Comparison of ENCODE assay signal across 24 cellular contexts in genomic region chr2:43937269-43937820, GRCh38.
"Had no signal": no experiment of that assay in that cellular context is flagged by ENCODE, and none has a peak within 500 bp of the region (broad histone marks: within the 10 kb centered on the region; RNA-seq: fewer than 3 reads in every experiment).

No MANE protein-coding gene starts in this region.

- H3K4me2 ChIP-seq: neural progenitor cell had no signal

- H3K9ac ChIP-seq: neural progenitor cell had no signal

- H3K36me3 ChIP-seq: breast epithelium had no signal

- H3K4me1 Mint-ChIP-seq: neural progenitor cell; stimulated activated memory B cell treated with anti-CD40 and anti-IgM and Interleukin-4, amounts not matched to agents 10 μg/mL and 1 μg/mL and 100 μg/mL, for 72 hours had no signal

- H3K27me3 ChIP-seq: adrenal gland, breast epithelium, neural progenitor cell, stomach, suprapubic skin, tibial nerve had no signal

- DNase-seq: activated CD4-positive, alpha-beta T cell treated with anti-CD3 and anti-CD28 coated beads for 1 hour; activated CD4-positive, alpha-beta T cell treated with anti-CD3 and anti-CD28 coated beads, Interleukin-2, amount 50 U/mL, for 1 hour; activated CD8-positive, alpha-beta T cell treated with anti-CD3 and anti-CD28 coated beads, Interleukin-2, amount 10 ng/mL, durations not matched to agents 7 days and 5 days; activated gamma-delta T cell treated with Interleukin-2 at 50 U/mL for 16 hours; adrenal gland; kidney; naive thymus-derived CD4-positive, alpha-beta T cell; posterior cingulate gyrus; small intestine; stimulated activated CD4-positive, alpha-beta T cell treated with anti-CD3 and anti-CD28 coated beads, Interleukin-2, amount 100 ng/mL, for 24 hours; stomach; WERI-Rb-1 had no signal

- FAIRE-seq: kidney, small intestine, TTC549 had no signal

- H2AFZ ChIP-seq: neural progenitor cell had no signal

- H3K27ac Mint-ChIP-seq: activated CD8-positive, alpha-beta T cell treated with anti-CD3 and anti-CD28 coated beads, Interleukin-2, amount 10 ng/mL, durations not matched to agents 7 days and 5 days; activated naive CD8-positive, alpha-beta T cell; activated T-helper 1 cell treated with anti-CD3 and anti-CD28 coated beads, Interleukin-12 subunit alpha, Interleukin-12 subunit beta, Interleukin-2, Interleukin-4 antibody, amounts not matched to agents 30 ng/mL and 10 ng/mL and 1 ng/mL, durations not matched to agents 14 hours and 24 hours and 36 hours; neural progenitor cell; stimulated activated memory B cell treated with anti-CD40 and anti-IgM and Interleukin-4, amounts not matched to agents 10 μg/mL and 1 μg/mL and 100 μg/mL, for 72 hours; T-helper 2 cell treated with Interferon-gamma antibody and Interleukin-4, amounts not matched to agents 5 μg/mL and 100 μg/mL, for 36 hours had no signal

- H3K4me1 ChIP-seq: breast epithelium, stomach, suprapubic skin had no signal

- H3K27ac ChIP-seq: adrenal gland, breast epithelium, epithelial cell of prostate, neural progenitor cell, stomach, suprapubic skin, tibial nerve, WERI-Rb-1 had no signal

- ATAC-seq: activated CD8-positive, alpha-beta T cell treated with anti-CD3 and anti-CD28 coated beads, Interleukin-2, amount 10 ng/mL, durations not matched to agents 7 days and 5 days; left lobe of liver; naive thymus-derived CD4-positive, alpha-beta T cell; sciatic nerve; stimulated activated memory B cell treated with anti-CD40 and anti-IgM and Interleukin-4, amounts not matched to agents 10 μg/mL and 1 μg/mL and 100 μg/mL, for 72 hours had no signal

- H3K27me3 Mint-ChIP-seq: activated naive CD8-positive, alpha-beta T cell; naive thymus-derived CD4-positive, alpha-beta T cell; stimulated activated memory B cell treated with anti-CD40 and anti-IgM and Interleukin-4, amounts not matched to agents 10 μg/mL and 1 μg/mL and 100 μg/mL, for 72 hours had no signal

- H3K9me3 Mint-ChIP-seq: activated T-helper 1 cell treated with anti-CD3 and anti-CD28 coated beads, Interleukin-12 subunit alpha, Interleukin-12 subunit beta, Interleukin-2, Interleukin-4 antibody, amounts not matched to agents 30 ng/mL and 10 ng/mL and 1 ng/mL, durations not matched to agents 14 hours and 24 hours and 36 hours; naive thymus-derived CD4-positive, alpha-beta T cell; neural progenitor cell; stimulated activated memory B cell treated with anti-CD40 and anti-IgM and Interleukin-4, amounts not matched to agents 10 μg/mL and 1 μg/mL and 100 μg/mL, for 72 hours; T-helper 2 cell treated with Interferon-gamma antibody and Interleukin-4, amounts not matched to agents 5 μg/mL and 100 μg/mL, for 36 hours had no signal

- H3K4me3 Mint-ChIP-seq: activated CD8-positive, alpha-beta T cell treated with anti-CD3 and anti-CD28 coated beads, Interleukin-2, amount 10 ng/mL, durations not matched to agents 7 days and 5 days; activated naive CD8-positive, alpha-beta T cell; activated T-helper 1 cell treated with anti-CD3 and anti-CD28 coated beads, Interleukin-12 subunit alpha, Interleukin-12 subunit beta, Interleukin-2, Interleukin-4 antibody, amounts not matched to agents 30 ng/mL and 10 ng/mL and 1 ng/mL, durations not matched to agents 14 hours and 24 hours and 36 hours; naive thymus-derived CD4-positive, alpha-beta T cell; neural progenitor cell; stimulated activated memory B cell treated with anti-CD40 and anti-IgM and Interleukin-4, amounts not matched to agents 10 μg/mL and 1 μg/mL and 100 μg/mL, for 72 hours; T-helper 2 cell treated with Interferon-gamma antibody and Interleukin-4, amounts not matched to agents 5 μg/mL and 100 μg/mL, for 36 hours had no signal

- H3K4me3 ChIP-seq: adrenal gland, breast epithelium, neural progenitor cell, stomach, suprapubic skin, tibial nerve had no signal

- H3K9me3 ChIP-seq: adrenal gland, breast epithelium, stomach, suprapubic skin, tibial nerve had no signal
